In genomic region chr6:56542367-56543331, GRCh38 we compare ENCODE assay signal across 8 cellular contexts.
DNase-seq lines count a peak whose midpoint lies in the region; ATAC-seq and TF ChIP-seq lines count a peak whose summit lies in the region.

No MANE protein-coding gene starts in this region.

- DNase-seq in NCI-H146 treated with DMSO at 0.1 percent for 48 hours (lab: John Stamatoyannopoulos, UW; ENCODE audit: unreplicated experiment) (peak; percentile 93), T1000 (lab: John Stamatoyannopoulos, UW) (peak; percentile 87), brain pericyte (ENCODE audit: low read depth, low spot score) (peak; percentile 90), sciatic nerve (ENCODE audit: low spot score) (peak; percentile 91), NK-92 (lab: John Stamatoyannopoulos, UW; ENCODE audit: unreplicated experiment) (no peak)

- H3K4me3 ChIP-seq in iPS-11a (ENCODE audit: low read depth, low read length), result peak overlapping the region; percentile 47

- intact Hi-C loops in sciatic nerve (cut with DNase I), result no loop called here

- TF ChIP-seq POLR2A in GM18505 (IDR thresholded peaks at IDR 0.05; ENCODE audit: borderline replicate concordance, extremely low read depth, insufficient read depth, insufficient read length), result peak; percentile 84

- ATAC-seq in GM18505 (IDR thresholded peaks at IDR 0.05; ENCODE audit: unreplicated experiment) (peak; percentile 95), HG02885 (IDR thresholded peaks at IDR 0.05; ENCODE audit: poor library complexity, unreplicated experiment) (peak; percentile 94), sciatic nerve (peak; percentile 97)
